9 cellular contexts compared by ENCODE assay signal in genomic region chr20:25058051-25058796, GRCh38. TPM values are rescaled to one million over a fixed set of nuclear protein-coding genes. Genes with fewer than 3 reads are reported as not detected.
A peak's percentile ranks its signal among the peaks of the same experiment; 100 is the strongest.
DNase-seq lines count a peak whose midpoint lies in the region; ATAC-seq and TF ChIP-seq lines count a peak whose summit lies in the region.
"Had no signal": no experiment of that assay in that cellular context is flagged by ENCODE, and none has a peak within 500 bp of the region (broad histone marks: within the 10 kb centered on the region; RNA-seq: fewer than 3 reads in every experiment).

ACSS1 (minus strand) TSS chr20:25058139; CDS start chr20:25058102, 37 bp downstream.

- H3K36me3 Mint-ChIP-seq in activated T-cell treated with anti-CD3 and anti-CD28 coated beads, Interleukin-2, amount 50 U/mL, for 24 hours (ENCODE audit: low read depth) = peaks cover 9% of the 10 kb centered on the region

- TF ChIP-seq CTCF in fibroblast of pulmonary artery (IDR thresholded peaks at IDR 0.05; ENCODE audit: low read length, missing control alignments) (no peak), neutrophil (IDR thresholded peaks at IDR 0.05) (no peak), suprapubic skin (IDR thresholded peaks at IDR 0.05) (no peak)

- H3K27ac Mint-ChIP-seq in activated T-cell treated with anti-CD3 and anti-CD28 coated beads, Interleukin-2, amount 50 U/mL, for 24 hours = peak within 1 kb of the TSS; percentile 89

- H3K4me1 ChIP-seq in neutrophil (ENCODE audit: control insufficient read depth in 1 of 2, insufficient read depth in 1 of 2, low read depth in 1 of 2, low read length in 1 of 2) (peaks cover 27 to 35% of the 10 kb centered on the region in 2 experiments), suprapubic skin (peaks cover 59% of the 10 kb centered on the region)

- no peaks in the 10 kb centered on the region for H3K27me3 Mint-ChIP-seq in activated T-cell treated with anti-CD3 and anti-CD28 coated beads, Interleukin-2, amount 50 U/mL, for 24 hours

- H3K27ac ChIP-seq in neutrophil = peak within 1 kb of the TSS; percentile 74
- peak within 1 kb of the TSS; percentile 92 for H3K27ac ChIP-seq in suprapubic skin
- H3K27ac ChIP-seq: 22Rv1 had no signal

- H3K36me3 ChIP-seq in neutrophil (no peaks in the 10 kb centered on the region), suprapubic skin (no peaks in the 10 kb centered on the region)

- ATAC-seq in HG02759 (IDR thresholded peaks at IDR 0.05; ENCODE audit: unreplicated experiment) = peak; percentile 65

- peak within 1 kb of the TSS; percentile 68 for H3K4me3 ChIP-seq in fibroblast of pulmonary artery (replicated peaks; ENCODE audit: low read depth, low read length)
- H3K4me3 ChIP-seq in neutrophil (ENCODE audit: low read depth in 1 of 2, low read length in 1 of 2) = peak within 1 kb of the TSS; percentile 81 to 84
- peak within 1 kb of the TSS; percentile 92 for H3K4me3 ChIP-seq in suprapubic skin

- under 1% methylated on average over 17 of the region's 52 CpGs for WGBS in suprapubic skin

- H3K4me1 Mint-ChIP-seq in activated T-cell treated with anti-CD3 and anti-CD28 coated beads, Interleukin-2, amount 50 U/mL, for 24 hours (ENCODE audit: low read depth) = peaks cover 49% of the 10 kb centered on the region

- peak within 1 kb of the TSS; percentile 82 for H3K4me3 Mint-ChIP-seq in activated T-cell treated with anti-CD3 and anti-CD28 coated beads, Interleukin-2, amount 50 U/mL, for 24 hours

- H3K9me3 ChIP-seq in neutrophil = no peaks in the 10 kb centered on the region
- no peaks in the 10 kb centered on the region for H3K9me3 ChIP-seq in suprapubic skin

- TF ChIP-seq EP300 in suprapubic skin (IDR thresholded peaks at IDR 0.05) = no peak

- H3K27me3 ChIP-seq in neutrophil (peaks cover 25% of the 10 kb centered on the region), suprapubic skin (no peaks in the 10 kb centered on the region)

- H3K9me3 Mint-ChIP-seq in activated T-cell treated with anti-CD3 and anti-CD28 coated beads, Interleukin-2, amount 50 U/mL, for 24 hours = no peaks in the 10 kb centered on the region

- TF ChIP-seq POLR2A in suprapubic skin (IDR thresholded peaks at IDR 0.05) = no peak

- peak; percentile 49 for DNase-seq in DMS 273 (lab: John Stamatoyannopoulos, UW; ENCODE audit: unreplicated experiment)
- no peak for DNase-seq in DMS 273 treated with DMSO at 0.1 percent for 48 hours (lab: John Stamatoyannopoulos, UW)
- DNase-seq in NOMO-1 (lab: John Stamatoyannopoulos, UW; ENCODE audit: unreplicated experiment in 2 of 2) = peak; percentile 42 to 57
- DNase-seq in activated T-cell treated with anti-CD3 and anti-CD28 coated beads, Interleukin-2, amount 50 U/mL, for 24 hours = peak; percentile 85
- DNase-seq in fibroblast of pulmonary artery (ENCODE audit: low read depth) = peak; percentile 41
- peak in 1 of 2 donors; percentile 80 for DNase-seq in suprapubic skin (ENCODE audit: low spot score in 2 of 2)

RNA-seq across cellular contexts. Expression of gene ACSS1, which starts in this region (rescaled TPM):
- total RNA-seq in suprapubic skin = 10 to 100 TPM; 29.0 to 80.0 (median 47.6) TPM
